ENCODE assay signal across 8 cellular contexts in genomic region chr20:25622450-25623224, GRCh38. TPM values are rescaled to one million over a fixed set of nuclear protein-coding genes. Genes with fewer than 3 reads are reported as not detected.
A peak's percentile ranks its signal among the peaks of the same experiment; 100 is the strongest.
DNase-seq lines count a peak whose midpoint lies in the region; ATAC-seq, FAIRE-seq and TF ChIP-seq lines count a peak whose summit lies in the region.

No MANE protein-coding gene starts in this region.

- peak overlapping the region; percentile 90 for H3K27ac ChIP-seq in RWPE2 (ENCODE audit: poor library complexity, severe bottlenecking)

- FAIRE-seq in GM19239 (lab: Jason Lieb, UNC) = peak; percentile 79

- intact Hi-C loops in sciatic nerve (cut with DNase I) = no loop called here

- in situ Hi-C loops in KBM-7 (cut with MboI; ENCODE audit: low pct_unique_long_range_greater_than_20kb, low sequenced_read_pairs) = no loop called here

- ATAC-seq in RWPE2 (ENCODE audit: low read depth) (no peak; the same call in 2 of the 3 replicates), sciatic nerve (peak; percentile 54)

- H3K36me3 ChIP-seq in RWPE2 (ENCODE audit: low read depth) = no peaks in the 10 kb centered on the region

- H3K27me3 ChIP-seq in RWPE2 (ENCODE audit: insufficient read depth, poor library complexity, severe bottlenecking) = no peaks in the 10 kb centered on the region

- peaks cover 14% of the 10 kb centered on the region for H3K4me1 ChIP-seq in RWPE2 (ENCODE audit: insufficient read depth, poor library complexity, severe bottlenecking)

- peak overlapping the region; percentile 79 for H3K4me3 ChIP-seq in RWPE2 (ENCODE audit: severe bottlenecking)

- no peak for TF ChIP-seq CTCF in RWPE2 (IDR thresholded peaks at IDR 0.05; ENCODE audit: poor library complexity, severe bottlenecking)

- H3K9me3 ChIP-seq in RWPE2 (ENCODE audit: severe bottlenecking) = no peaks in the 10 kb centered on the region

- no peak for DNase-seq in GM19239 (ENCODE audit: insufficient read length, low spot score)
- no peak for DNase-seq in RWPE2 (ENCODE audit: low spot score)
- DNase-seq in fibroblast of peridontal ligament (ENCODE audit: extremely low read depth) = peak; percentile 37
- DNase-seq in sciatic nerve (ENCODE audit: low spot score) = no peak
- DNase-seq in KBM-7 = no peak
- no peak for DNase-seq in NCI-H2107 treated with DMSO at 0.1 percent for 48 hours (lab: John Stamatoyannopoulos, UW; ENCODE audit: unreplicated experiment)
- DNase-seq in HPDE6-E6E7 (ENCODE audit: extremely low spot score) = no peak
- DNase-seq in activated CD4-positive, alpha-beta T cell treated with anti-CD3 and anti-CD28 coated beads for 48 hours = no peak

RNA-seq across cellular contexts. Expression of gene NANP, which starts 1.2 kb away (rescaled TPM):
- total RNA-seq in sciatic nerve = 4.6 TPM

RNA-seq across cellular contexts. Expression of gene NINL, which starts 37.3 kb away (rescaled TPM):
- 14.8 TPM for total RNA-seq in sciatic nerve
